Comparison of ENCODE assay signal across 8 cellular contexts in genomic region chr22:42344391-42344861, GRCh38.
DNase-seq lines count a peak whose midpoint lies in the region; ATAC-seq and TF ChIP-seq lines count a peak whose summit lies in the region.

No MANE protein-coding gene starts in this region.

- TF ChIP-seq CTCF in A673 (conservative IDR thresholded peaks at IDR 0.05; ENCODE audit: low read depth, low read length) (no peak), chondrocyte (IDR thresholded peaks at IDR 0.05) (no peak), mesothelial cell of epicardium (IDR thresholded peaks at IDR 0.05; ENCODE audit: unreplicated experiment) (no peak)

- ATAC-seq in GM18520 (IDR thresholded peaks at IDR 0.05; ENCODE audit: unreplicated experiment) (no peak), GM21529 (IDR thresholded peaks at IDR 0.05; ENCODE audit: unreplicated experiment) (no peak)

- no peak overlapping the region for H3K9ac ChIP-seq in HUES6 (ENCODE audit: low read length)

- peaks cover 41% of the 10 kb centered on the region for H3K4me1 ChIP-seq in A673 (ENCODE audit: insufficient read depth, low read length, poor library complexity, severe bottlenecking)
- H3K4me1 ChIP-seq in HUES6 (ENCODE audit: control insufficient read depth, insufficient read depth, low read length) = peaks cover 51% of the 10 kb centered on the region

- peak overlapping the region; percentile 56 for H3K27ac ChIP-seq in A673 (ENCODE audit: low read depth, low read length, poor library complexity, severe bottlenecking)
- no peak overlapping the region; the same call in 1 of the 2 replicates for H3K27ac ChIP-seq in HUES6 (ENCODE audit: low read depth, low read length)

- H3K4me3 Mint-ChIP-seq in chondrocyte (ENCODE audit: unreplicated experiment) (peak overlapping the region; percentile 55), mesothelial cell of epicardium (peak overlapping the region; percentile 59)

- no peaks in the 10 kb centered on the region for H3K36me3 Mint-ChIP-seq in chondrocyte (ENCODE audit: low read depth)
- no peaks in the 10 kb centered on the region for H3K36me3 Mint-ChIP-seq in mesothelial cell of epicardium

- H3K4me1 Mint-ChIP-seq in chondrocyte (ENCODE audit: low read depth) = peaks cover 3% of the 10 kb centered on the region
- H3K4me1 Mint-ChIP-seq in mesothelial cell of epicardium = peaks cover 38% of the 10 kb centered on the region

- H3K36me3 ChIP-seq in A673 (ENCODE audit: insufficient read depth, low read length, poor library complexity, severe bottlenecking) = no peaks in the 10 kb centered on the region
- no peaks in the 10 kb centered on the region for H3K36me3 ChIP-seq in HUES6 (ENCODE audit: control insufficient read depth, insufficient read depth, low read length)

- H3K27me3 ChIP-seq in A673 (replicated peaks; ENCODE audit: insufficient read depth, low read depth, low read length, poor library complexity) = no peaks in the 10 kb centered on the region
- H3K27me3 ChIP-seq in HUES6 (ENCODE audit: control insufficient read depth, insufficient read depth, low read length) = peaks cover 9% of the 10 kb centered on the region

- H3K27me3 Mint-ChIP-seq in chondrocyte (ENCODE audit: low read depth) (peaks cover 2% of the 10 kb centered on the region), mesothelial cell of epicardium (ENCODE audit: low read depth) (no peaks in the 10 kb centered on the region)

- intact Hi-C loops in A673 (cut with micrococcal nuclease; ENCODE audit: unreplicated experiment) = no loop called here

- H3K9me3 Mint-ChIP-seq in chondrocyte (ENCODE audit: low read depth) (no peaks in the 10 kb centered on the region), mesothelial cell of epicardium (no peaks in the 10 kb centered on the region)

- BruUV-seq in A673 (replicated peaks; lab: Mats Ljungman, UMichigan) = no TSS peak

- DNase-seq in A673 (ENCODE audit: low spot score) (peak; percentile 71), chondrocyte (ENCODE audit: low spot score) (no peak), mesothelial cell of epicardium (ENCODE audit: low spot score in 2 of 2, unreplicated experiment in 2 of 2) (no peak), NCI-H146 treated with DMSO at 0.1 percent for 48 hours (lab: John Stamatoyannopoulos, UW; ENCODE audit: unreplicated experiment) (no peak)
- DNase-seq in activated CD8-positive, alpha-beta memory T cell treated with anti-CD3 and anti-CD28 coated beads, Interleukin-2, amount 50 U/mL, for 4 hours = no peak

- CTCF ChIA-PET in A673 (lab: Charles Lee) = interaction anchor here (1.1 kb wide), 1 partner anchor 12 kb away, joined by 3 read pairs; no protein-coding TSS in a partner anchor

- H3K9me3 ChIP-seq in A673 (ENCODE audit: low read depth, low read length, poor library complexity, severe bottlenecking) (no peaks in the 10 kb centered on the region), HUES6 (ENCODE audit: control insufficient read depth, insufficient read depth, low read depth, low read length) (no peaks in the 10 kb centered on the region)

- H3K4me3 ChIP-seq in A673 (ENCODE audit: low read depth, low read length, poor library complexity, severe bottlenecking) (peak overlapping the region; percentile 26), HUES6 (ENCODE audit: low read depth, low read length) (peak overlapping the region; percentile 45)

- POLR2A ChIA-PET in A673 (lab: Charles Lee; ENCODE audit: low non-redundant PET) = no interaction called here

- H3K27ac Mint-ChIP-seq in chondrocyte (ENCODE audit: unreplicated experiment) (no peak overlapping the region), mesothelial cell of epicardium (peak overlapping the region; percentile 50)
